ENCODE assay signal across 21 cellular contexts in genomic region chr17:3657588-3657869, GRCh38. TPM values are rescaled to one million over a fixed set of nuclear protein-coding genes. Genes with fewer than 3 reads are reported as not detected.
DNase-seq lines count a peak whose midpoint lies in the region; ATAC-seq, FAIRE-seq and TF ChIP-seq lines count a peak whose summit lies in the region.
"Had no signal": no experiment of that assay in that cellular context is flagged by ENCODE, and none has a peak within 500 bp of the region (broad histone marks: within the 10 kb centered on the region; RNA-seq: fewer than 3 reads in every experiment).

No MANE protein-coding gene starts in this region.

- H3K9me3 ChIP-seq in A549 (no peaks in the 10 kb centered on the region), astrocyte (ENCODE audit: insufficient read depth, low read depth, low read length) (no peaks in the 10 kb centered on the region), testis (no peaks in the 10 kb centered on the region), transverse colon (no peaks in the 10 kb centered on the region)
- H3K9me3 ChIP-seq: BLaER1 had no signal

- POLR2A ChIA-PET in A549 (lab: Yijun Ruan, JAX): interaction anchor here (1.5 to 2.9 kb wide), 2 partner anchors 10 to 21 kb away, joined by 6 to 11 read pairs; partner anchors contain the start of genes CTNS and SHPK

- no peak for TF ChIP-seq RAD21 in A549 (conservative IDR thresholded peaks at IDR 0.05 in 1 of 2, IDR thresholded peaks at IDR 0.05 in 1 of 2)

- no peak for TF ChIP-seq CTCF in A549 (IDR thresholded peaks at IDR 0.05)
- TF ChIP-seq CTCF in astrocyte (IDR thresholded peaks at IDR 0.05; ENCODE audit: insufficient read depth, low read depth, low read length): no peak
- TF ChIP-seq CTCF in testis (IDR thresholded peaks at IDR 0.05): no peak
- no peak for TF ChIP-seq CTCF in transverse colon (IDR thresholded peaks at IDR 0.05)

- H3K79me2 ChIP-seq in astrocyte (ENCODE audit: insufficient read depth, low read length): no peaks in the 10 kb centered on the region

- in situ Hi-C loops in transverse colon (cut with MboI; ENCODE audit: low pct_ligation_motif_present in 1 of 4, low pct_unique_long_range_greater_than_20kb in 1 of 4, low sequenced_read_pairs in 3 of 4): no loop called here

- DNase-seq in A549 (ENCODE audit: low read depth in 1 of 2, low spot score in 1 of 2) (no peak), astrocyte (ENCODE audit: low read depth) (no peak), islet precursor cell (peak; percentile 62), testis (no peak), GDM1 (lab: John Stamatoyannopoulos, UW) (no peak), NCI-H2029 treated with DMSO at 0.1 percent for 48 hours (lab: John Stamatoyannopoulos, UW) (no peak), transverse colon (no peak)
- DNase-seq: CD8-positive, alpha-beta memory T cell; COR-L47; DMS 273 treated with DMSO at 0.1 percent for 48 hours; DMS53; DND-41; EL; GOT3 had no signal

- H3K27me3 ChIP-seq in astrocyte (ENCODE audit: insufficient read depth, low read length) (no peaks in the 10 kb centered on the region), testis (no peaks in the 10 kb centered on the region), transverse colon (no peaks in the 10 kb centered on the region)
- H3K27me3 ChIP-seq: BLaER1 had no signal

- peaks cover 6% of the 10 kb centered on the region for H3K4me1 Mint-ChIP-seq in astrocyte (ENCODE audit: low read depth, unreplicated experiment)
- H3K4me1 Mint-ChIP-seq: CD8-positive, alpha-beta memory T cell had no signal

- no peaks in the 10 kb centered on the region for H3K9me3 Mint-ChIP-seq in astrocyte (ENCODE audit: unreplicated experiment)
- H3K9me3 Mint-ChIP-seq: CD8-positive, alpha-beta memory T cell had no signal

- peaks cover 3% of the 10 kb centered on the region for H3K36me3 Mint-ChIP-seq in astrocyte (ENCODE audit: low read depth, unreplicated experiment)

- ATAC-seq in A549: peak in 1 of 2 experiments; percentile 2; a peak in 3 of 6 replicates
- no peak for ATAC-seq in GM21526 (IDR thresholded peaks at IDR 0.05; ENCODE audit: low FRiP score, unreplicated experiment)
- ATAC-seq: K562 had no signal

- H3K4me3 ChIP-seq in A549 (no peak overlapping the region), astrocyte (ENCODE audit: insufficient read depth, low read depth, low read length) (no peak overlapping the region), testis (no peak overlapping the region), transverse colon (no peak overlapping the region)
- H3K4me3 ChIP-seq: BLaER1, K562 had no signal

- CTCF ChIA-PET in A549 (lab: Yijun Ruan, JAX): interaction anchor here (1.6 to 6.8 kb wide), 2 partner anchors 9 to 10 kb away, joined by 10 to 43 read pairs; no protein-coding TSS in a partner anchor

- peaks cover 15% of the 10 kb centered on the region for H3K4me1 ChIP-seq in A549
- H3K4me1 ChIP-seq in astrocyte (ENCODE audit: insufficient read depth, low read length): peaks cover 17% of the 10 kb centered on the region
- peaks cover 47% of the 10 kb centered on the region for H3K4me1 ChIP-seq in testis
- H3K4me1 ChIP-seq in transverse colon: peaks cover 3 to 22% (median 15%) of the 10 kb centered on the region in 4 donors
- H3K4me1 ChIP-seq: BLaER1 had no signal

- intact Hi-C loops in testis (cut with DNase I; ENCODE audit: low total_unique reads) (no loop called here), transverse colon (cut with DNase I; ENCODE audit: low total_unique reads) (no loop called here)

- H3K9ac ChIP-seq in astrocyte (ENCODE audit: low read length): no peak overlapping the region
- H3K9ac ChIP-seq: BLaER1 had no signal

- peak overlapping the region; percentile 26 for H3K27ac Mint-ChIP-seq in astrocyte (ENCODE audit: unreplicated experiment)

- FAIRE-seq in A549 (lab: Jason Lieb, UNC) (no peak), astrocyte (lab: Jason Lieb, UNC) (no peak)
- FAIRE-seq: GM12892, GM18507, K562 had no signal

- peaks cover 31% of the 10 kb centered on the region for H4K20me1 ChIP-seq in astrocyte (ENCODE audit: insufficient read depth, low read length)
- H4K20me1 ChIP-seq: BLaER1 had no signal

- TF ChIP-seq POLR2A in A549 (IDR thresholded peaks at IDR 0.05; ENCODE audit: low read length): peak; percentile 5; the same call in 1 of the 2 replicates
- TF ChIP-seq POLR2A in testis (IDR thresholded peaks at IDR 0.05): no peak
- no peak for TF ChIP-seq POLR2A in transverse colon (IDR thresholded peaks at IDR 0.05)

- H3K4me2 ChIP-seq in A549 (no peak overlapping the region), astrocyte (ENCODE audit: low read length) (no peak overlapping the region)
- H3K4me2 ChIP-seq: BLaER1 had no signal

- TF ChIP-seq EP300 in A549 (IDR thresholded peaks at IDR 0.05) (no peak), transverse colon (IDR thresholded peaks at IDR 0.05; ENCODE audit: low read depth) (no peak)

- H3K27me3 Mint-ChIP-seq in astrocyte (ENCODE audit: low read depth, unreplicated experiment): no peaks in the 10 kb centered on the region
- H3K27me3 Mint-ChIP-seq: CD8-positive, alpha-beta memory T cell had no signal

- no peak overlapping the region for H3K4me3 Mint-ChIP-seq in astrocyte (ENCODE audit: unreplicated experiment)
- H3K4me3 Mint-ChIP-seq: CD14-positive monocyte; CD8-positive, alpha-beta memory T cell had no signal

- no peaks in the 10 kb centered on the region for H3K36me3 ChIP-seq in astrocyte (ENCODE audit: insufficient read depth, low read length)
- H3K36me3 ChIP-seq in testis (ENCODE audit: low read depth, missing control alignments): no peaks in the 10 kb centered on the region
- no peaks in the 10 kb centered on the region for H3K36me3 ChIP-seq in transverse colon

- 91% methylated on average over 7 of the region's 7 CpGs for WGBS in A549 (ENCODE audit: missing lambda C conversion rate)
- 86% methylated on average over 7 of the region's 7 CpGs for WGBS in testis, 2 donors
- WGBS in transverse colon (ENCODE audit: low coverage in 1 of 2), 2 donors: 93 to 94% methylated on average over 3 to 7 of the region's 7 CpGs

- no peak overlapping the region for H3K27ac ChIP-seq in A549
- H3K27ac ChIP-seq in astrocyte (ENCODE audit: low read depth, low read length): no peak overlapping the region
- peak overlapping the region; percentile 56 to 82 for H3K27ac ChIP-seq in testis
- H3K27ac ChIP-seq in transverse colon: no peak overlapping the region
- H3K27ac ChIP-seq: 22Rv1, BLaER1 had no signal

- no peak overlapping the region for H2AFZ ChIP-seq in astrocyte (ENCODE audit: low read depth, low read length)

TF ChIP-seq in A549, 52 proteins besides CTCF, POLR2A, EP300 and RAD21 (continues in another document):
- TF ChIP-seq JUNB (IDR thresholded peaks at IDR 0.05) (no peak), CBX8 (IDR thresholded peaks at IDR 0.05) (no peak), ESRRA (IDR thresholded peaks at IDR 0.05; ENCODE audit: borderline replicate concordance, low read length) (no peak)

RNA-seq across cellular contexts. Expression of gene TAX1BP3, which starts 10.8 kb away (rescaled TPM):
- polyA plus RNA-seq in A549 (2011; rRNA removed) (89.1 and 122 TPM in 2 replicates), A549 (2017; fragmentation: RNase III; extraction: RNeasy Plus Mini Kit Qiagen cat#74134 plus additional on column Dnase treatment) (229 to 234 TPM (median 233 TPM) in 3 replicates), testis (ENCODE audit: insufficient read depth, low read depth, low replicate concordance) (93.6 TPM)
- polyA plus RNA-seq in A549 (2012; cell fraction: cytosol; rRNA removed): 172 and 239 TPM in 2 replicates
- polyA plus RNA-seq in A549 (2012; cell fraction: nucleus; rRNA removed): 185 and 192 TPM in 2 replicates
- 92.7 and 105 TPM in 2 replicates for polyA minus RNA-seq in A549 (2011; rRNA and poly(A)+ RNA removed)
- total RNA-seq in astrocyte (193 and 194 TPM in 2 replicates), testis (100 to 1,000 TPM; 150 to 212 TPM), transverse colon (100 to 1,000 TPM; 129 to 451 (median 202) TPM)

RNA-seq across cellular contexts. Expression of gene EMC6, which starts 11.1 kb away (rescaled TPM):
- polyA plus RNA-seq in A549 (2011; rRNA removed) (53.3 and 68.3 TPM in 2 replicates), A549 (2017; fragmentation: RNase III; extraction: RNeasy Plus Mini Kit Qiagen cat#74134 plus additional on column Dnase treatment) (109 to 122 TPM (median 115 TPM) in 3 replicates), testis (ENCODE audit: insufficient read depth, low read depth, low replicate concordance) (74.1 TPM)
- polyA plus RNA-seq in A549 (2012; cell fraction: cytosol; rRNA removed): 167 and 256 TPM in 2 replicates
- polyA plus RNA-seq in A549 (2012; cell fraction: nucleus; rRNA removed): 139 and 184 TPM in 2 replicates
- 17.1 and 18.5 TPM in 2 replicates for polyA minus RNA-seq in A549 (2011; rRNA and poly(A)+ RNA removed)
- total RNA-seq in astrocyte (49.7 and 52.2 TPM in 2 replicates), testis (10 to 100 TPM; 39.0 to 46.5 TPM), transverse colon (10 to 100 TPM in 2 of 4 donors, 1 to 10 TPM in 2; 3.0 to 24.4 (median 13.2) TPM)

RNA-seq across cellular contexts. Expression of gene CTNS, which starts 21.0 kb away (rescaled TPM):
- polyA plus RNA-seq in A549 (2011; rRNA removed) (6.5 and 7.4 TPM in 2 replicates), A549 (2017; fragmentation: RNase III; extraction: RNeasy Plus Mini Kit Qiagen cat#74134 plus additional on column Dnase treatment) (15.5 to 20.3 TPM (median 16.3 TPM) in 3 replicates), testis (ENCODE audit: insufficient read depth, low read depth, low replicate concordance) (50.4 TPM)
- polyA plus RNA-seq in A549 (2012; cell fraction: cytosol; rRNA removed): 7.4 and 10.3 TPM in 2 replicates
- 12.8 and 15.7 TPM in 2 replicates for polyA plus RNA-seq in A549 (2012; cell fraction: nucleus; rRNA removed)
- 5.7 and 6.9 TPM in 2 replicates for polyA minus RNA-seq in A549 (2011; rRNA and poly(A)+ RNA removed)
- total RNA-seq in astrocyte (5.8 and 6.5 TPM in 2 replicates), testis (10 to 100 TPM; 43.8 to 57.3 TPM), transverse colon (10 to 100 TPM in 3 of 4 donors, 1 to 10 TPM in 1; 1.2 to 25.7 (median 18.8) TPM)

RNA-seq across cellular contexts. Expression of gene SHPK, which starts 21.5 kb away (rescaled TPM):
- polyA plus RNA-seq in A549 (2011; rRNA removed) (10.7 and 13.4 TPM in 2 replicates), A549 (2017; fragmentation: RNase III; extraction: RNeasy Plus Mini Kit Qiagen cat#74134 plus additional on column Dnase treatment) (9.5 to 11.2 TPM (median 10.9 TPM) in 3 replicates), testis (ENCODE audit: insufficient read depth, low read depth, low replicate concordance) (9.0 TPM)
- polyA plus RNA-seq in A549 (2012; cell fraction: cytosol; rRNA removed): 15.7 and 19.9 TPM in 2 replicates
- polyA plus RNA-seq in A549 (2012; cell fraction: nucleus; rRNA removed): 29.1 and 32.1 TPM in 2 replicates
- 24.3 TPM in 2 replicates for polyA minus RNA-seq in A549 (2011; rRNA and poly(A)+ RNA removed)
- total RNA-seq in astrocyte (6.8 and 7.8 TPM in 2 replicates), testis (10 to 100 TPM; 23.6 to 33.8 TPM), transverse colon (10 to 100 TPM in 3 of 4 donors, 1 to 10 TPM in 1; 9.0 to 50.9 (median 24.2) TPM)

RNA-seq across cellular contexts. Expression of gene P2RX5, which starts 38.4 kb away (rescaled TPM):
- polyA plus RNA-seq in A549 (2011; rRNA removed) (7.8 and 12.2 TPM in 2 replicates), A549 (2017; fragmentation: RNase III; extraction: RNeasy Plus Mini Kit Qiagen cat#74134 plus additional on column Dnase treatment) (10.6 to 13.3 TPM (median 11.8 TPM) in 3 replicates), testis (ENCODE audit: insufficient read depth, low read depth, low replicate concordance) (3.7 TPM)
- 14.5 and 17.4 TPM in 2 replicates for polyA plus RNA-seq in A549 (2012; cell fraction: cytosol; rRNA removed)
- polyA plus RNA-seq in A549 (2012; cell fraction: nucleus; rRNA removed): 30.8 and 32.3 TPM in 2 replicates
- 10.5 and 12.9 TPM in 2 replicates for polyA minus RNA-seq in A549 (2011; rRNA and poly(A)+ RNA removed)
- total RNA-seq in astrocyte (2.4 TPM in 2 replicates), testis (1 to 10 TPM; 2.0 to 3.0 TPM), transverse colon (10 to 100 TPM in 1 of 4 donors, 1 to 10 TPM in 1, under 1 TPM in 2; 0.68 to 11.4 (median 2.1) TPM)

Comparison
In these comparisons a context has a peak if more than half of its experiments do, and no peak if none do; other contexts are left out.
1. H3K27ac ChIP-seq: peak in testis (2 of 2); none in A549 (0 of 2), astrocyte (single experiment) and transverse colon (0 of 4).